Comparison of ENCODE assay signal across 11 cellular contexts in the genomic region with DNA sequence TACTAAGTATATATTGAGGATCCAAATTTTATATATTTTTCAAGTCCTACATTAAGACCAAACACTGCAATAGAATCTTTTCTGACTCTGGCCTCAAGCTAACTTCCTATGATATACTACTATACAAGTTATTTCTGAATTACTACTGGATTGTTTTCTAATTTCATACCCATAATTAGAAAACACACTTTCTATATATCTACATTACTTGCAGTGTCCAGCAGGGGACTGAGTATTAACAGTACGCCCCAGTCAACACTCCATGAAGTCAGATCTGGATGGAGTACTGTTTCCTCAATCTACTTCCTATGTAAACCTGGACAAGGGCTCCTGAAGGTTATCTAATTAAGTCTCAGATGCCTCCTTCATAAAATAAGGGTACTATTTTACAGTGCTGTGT.
A peak's percentile ranks its signal among the peaks of the same experiment; 100 is the strongest.
DNase-seq lines count a peak whose midpoint lies in the region; ATAC-seq and TF ChIP-seq lines count a peak whose summit lies in the region.
"Had no signal": no experiment of that assay in that cellular context is flagged by ENCODE, and none has a peak within 500 bp of the region (broad histone marks: within the 10 kb centered on the region; RNA-seq: fewer than 3 reads in every experiment).

No MANE protein-coding gene starts in this region.

- H3K4me2 ChIP-seq in OCI-LY7 (ENCODE audit: low read length) = no peak overlapping the region

- H3K4me1 ChIP-seq in OCI-LY7 (ENCODE audit: insufficient read depth, low read length, poor library complexity, severe bottlenecking) = no peaks in the 10 kb centered on the region
- H3K4me1 ChIP-seq in CD8-positive, alpha-beta memory T cell (ENCODE audit: insufficient read depth, low read length) = no peaks in the 10 kb centered on the region

- no peak for TF ChIP-seq POLR2A in erythroblast (IDR thresholded peaks at IDR 0.05; ENCODE audit: low read length)

- no peaks in the 10 kb centered on the region for H3K9me3 Mint-ChIP-seq in CD8-positive, alpha-beta memory T cell
- H3K9me3 Mint-ChIP-seq: activated naive CD8-positive, alpha-beta T cell treated with anti-CD3 and anti-CD28 coated beads, Interleukin-2, amount 10 ng/mL, durations not matched to agents 7 days and 5 days had no signal

- no peaks in the 10 kb centered on the region for H3K4me1 Mint-ChIP-seq in CD8-positive, alpha-beta memory T cell

- ATAC-seq in GM21786 (IDR thresholded peaks at IDR 0.05; ENCODE audit: unreplicated experiment) = no peak
- ATAC-seq: activated CD4-positive, CD25-positive, alpha-beta regulatory T cell treated with anti-CD3 and anti-CD28 coated beads, Interleukin-2, amount 50 U/mL, for 24 hours had no signal

- no peak overlapping the region for H3K4me3 ChIP-seq in OCI-LY7 (ENCODE audit: low read depth, low read length, poor library complexity, severe bottlenecking)
- no peak overlapping the region for H3K4me3 ChIP-seq in CD8-positive, alpha-beta memory T cell (ENCODE audit: low read length)

- no TSS peak for BruUV-seq in OCI-LY7 (replicated peaks; lab: Mats Ljungman, UMichigan)

- peak overlapping the region in 1 of 8 donors; percentile 19 for H3K27ac Mint-ChIP-seq in CD8-positive, alpha-beta memory T cell
- H3K27ac Mint-ChIP-seq: activated naive CD8-positive, alpha-beta T cell treated with anti-CD3 and anti-CD28 coated beads, Interleukin-2, amount 10 ng/mL, durations not matched to agents 7 days and 5 days had no signal

- POLR2A ChIA-PET in OCI-LY7 (lab: Charles Lee) = no interaction called here
- POLR2A ChIA-PET in CD8-positive, alpha-beta memory T cell (lab: Charles Lee) = no interaction called here

- CTCF ChIA-PET in OCI-LY7 (lab: Charles Lee; ENCODE audit: unreplicated experiment) = no interaction called here
- CTCF ChIA-PET in CD8-positive, alpha-beta memory T cell (lab: Charles Lee) = no interaction called here

- intact Hi-C loops in OCI-LY7 (cut with micrococcal nuclease; ENCODE audit: unreplicated experiment) = no loop called here

- no peaks in the 10 kb centered on the region for H3K27me3 ChIP-seq in CD8-positive, alpha-beta memory T cell (ENCODE audit: insufficient read depth, low read length, poor library complexity, severe bottlenecking)

- H3K9me2 ChIP-seq in OCI-LY7 (ENCODE audit: insufficient read depth, low read length) = no peaks in the 10 kb centered on the region

- TF ChIP-seq CTCF in 22Rv1 (IDR thresholded peaks at IDR 0.05) (peak; percentile 37), OCI-LY7 (conservative IDR thresholded peaks at IDR 0.05; ENCODE audit: low read length) (peak; percentile 55)

- no peaks in the 10 kb centered on the region for H3K36me3 Mint-ChIP-seq in CD8-positive, alpha-beta memory T cell
- H3K36me3 Mint-ChIP-seq: activated naive CD8-positive, alpha-beta T cell treated with anti-CD3 and anti-CD28 coated beads, Interleukin-2, amount 10 ng/mL, durations not matched to agents 7 days and 5 days had no signal

- H3K9me3 ChIP-seq in OCI-LY7 (ENCODE audit: low read length) = no peaks in the 10 kb centered on the region
- no peaks in the 10 kb centered on the region for H3K9me3 ChIP-seq in CD8-positive, alpha-beta memory T cell (ENCODE audit: low read length)

- no peaks in the 10 kb centered on the region for H3K36me3 ChIP-seq in OCI-LY7 (ENCODE audit: insufficient read depth, low read length)
- no peaks in the 10 kb centered on the region for H3K36me3 ChIP-seq in CD8-positive, alpha-beta memory T cell (ENCODE audit: insufficient read depth, low read length)

- no peaks in the 10 kb centered on the region for H4K20me1 ChIP-seq in OCI-LY7 (ENCODE audit: insufficient read depth, low read length)

- H3K27ac ChIP-seq in 22Rv1 (no peak overlapping the region), OCI-LY7 (ENCODE audit: low read depth, low read length, poor library complexity, severe bottlenecking) (no peak overlapping the region)
- H3K27ac ChIP-seq in CD8-positive, alpha-beta memory T cell (ENCODE audit: low read depth, low read length) = no peak overlapping the region

- no peak overlapping the region for H2AFZ ChIP-seq in OCI-LY7 (ENCODE audit: low read length)

- no peaks in the 10 kb centered on the region for H3K79me2 ChIP-seq in OCI-LY7 (ENCODE audit: insufficient read depth, low read depth, low read length)

- H3K27me3 Mint-ChIP-seq in CD8-positive, alpha-beta memory T cell = peaks cover 0 to 1% of the 10 kb centered on the region in 2 donors
- H3K27me3 Mint-ChIP-seq: activated naive CD8-positive, alpha-beta T cell treated with anti-CD3 and anti-CD28 coated beads, Interleukin-2, amount 10 ng/mL, durations not matched to agents 7 days and 5 days had no signal

- DNase-seq in EL (peak; percentile 13), OCI-LY7 (ENCODE audit: low spot score) (peak; percentile 6), erythroblast (lab: John Stamatoyannopoulos, UW) (peak; percentile 15 to 20), NCI-H2196 treated with DMSO at 0.1 percent for 48 hours (lab: John Stamatoyannopoulos, UW; ENCODE audit: unreplicated experiment) (no peak), T-helper 1 cell (no peak)
- no peak for DNase-seq in CD8-positive, alpha-beta memory T cell
- DNase-seq: activated naive CD8-positive, alpha-beta T cell treated with anti-CD3 and anti-CD28 coated beads, Interleukin-2, amount 10 ng/mL, durations not matched to agents 7 days and 5 days; NCI-H2081 had no signal

- H3K4me3 Mint-ChIP-seq in CD8-positive, alpha-beta memory T cell = no peak overlapping the region
- H3K4me3 Mint-ChIP-seq: activated naive CD8-positive, alpha-beta T cell treated with anti-CD3 and anti-CD28 coated beads, Interleukin-2, amount 10 ng/mL, durations not matched to agents 7 days and 5 days had no signal

Comparison
In these comparisons a context has a peak if more than half of its experiments do, and no peak if none do; other contexts are left out.
1. DNase-seq: peak in EL (single experiment), OCI-LY7 (single experiment) and erythroblast (2 of 2); none in NCI-H2196 treated with DMSO at 0.1 percent for 48 hours (single experiment), CD8-positive, alpha-beta memory T cell (0 of 5) and T-helper 1 cell (0 of 5).